1 cellular context compared by ENCODE assay signal in genomic region chr22:50293441-50294318, GRCh38.
A peak's percentile ranks its signal among the peaks of the same experiment; 100 is the strongest.
TF ChIP-seq lines count a peak whose summit lies in the region.

No MANE protein-coding gene starts in this region.

TF ChIP-seq in HepG2, 621 proteins besides CTCF, POLR2A, EP300 and RAD21 (continued from another document and continues in another):
- TF ChIP-seq RBM39 (IDR thresholded peaks at IDR 0.05; ENCODE audit: low read depth, low read length, poor library complexity, severe bottlenecking) (peak; percentile 38), NFAT5 (CRISPR knock-in tag; IDR thresholded peaks at IDR 0.05) (peak; percentile 46; the same call in 1 of the 2 replicates), ZBTB42 (CRISPR knock-in tag; IDR thresholded peaks at IDR 0.05) (no peak), ZNF773 (CRISPR knock-in tag; IDR thresholded peaks at IDR 0.05; ENCODE audit: borderline replicate concordance) (no peak), ZBTB33 (CRISPR knock-in tag; IDR thresholded peaks at IDR 0.05) (peak; percentile 64), GATAD1 (CRISPR knock-in tag; IDR thresholded peaks at IDR 0.05) (peak; percentile 73), CHD4 (IDR thresholded peaks at IDR 0.05; ENCODE audit: borderline replicate concordance, low read length) (no peak; the same call in 1 of the 2 replicates), ZNF484 (CRISPR knock-in tag; IDR thresholded peaks at IDR 0.05; ENCODE audit: borderline replicate concordance, low read depth) (no peak), HDAC1 (CRISPR knock-in tag; IDR thresholded peaks at IDR 0.05) (peak; percentile 99), ZNF441 (CRISPR knock-in tag; IDR thresholded peaks at IDR 0.05; ENCODE audit: borderline replicate concordance) (no peak), MEIS2 (CRISPR knock-in tag; IDR thresholded peaks at IDR 0.05) (peak; percentile 78), SAP130 (CRISPR knock-in tag; IDR thresholded peaks at IDR 0.05; ENCODE audit: low read depth) (peak; percentile 91), RXRA (CRISPR knock-in tag; IDR thresholded peaks at IDR 0.05) (peak; percentile 99), ZNF652 (CRISPR knock-in tag; IDR thresholded peaks at IDR 0.05; ENCODE audit: borderline replicate concordance, low read depth) (0 out of 2 replicates have a peak, but pooled peaks have one; percentile 24), ISL2 (CRISPR knock-in tag; IDR thresholded peaks at IDR 0.05) (peak; percentile 74), PLRG1 (conservative IDR thresholded peaks at IDR 0.05) (no peak), TBX2 (CRISPR knock-in tag; IDR thresholded peaks at IDR 0.05; ENCODE audit: borderline replicate concordance) (peak; percentile 75), ZNF776 (CRISPR knock-in tag; IDR thresholded peaks at IDR 0.05) (no peak; the same call in 1 of the 2 replicates), AHDC1 (CRISPR knock-in tag; IDR thresholded peaks at IDR 0.05; ENCODE audit: borderline replicate concordance) (no peak; the same call in none of the 2 replicates), BRD4 (CRISPR knock-in tag; IDR thresholded peaks at IDR 0.05) (peak; percentile 97), PRDM15 (CRISPR knock-in tag; IDR thresholded peaks at IDR 0.05) (no peak), NFYB (CRISPR knock-in tag; IDR thresholded peaks at IDR 0.05) (peak; percentile 22; the same call in 1 of the 2 replicates), BRCA1 (CRISPR knock-in tag; IDR thresholded peaks at IDR 0.05) (peak; percentile 85), SNRNP70 (IDR thresholded peaks at IDR 0.05; ENCODE audit: low read depth, low read length) (no peak), SIN3A (IDR thresholded peaks at IDR 0.05; ENCODE audit: borderline replicate concordance, low read depth, low read length) (peak; percentile 60; the same call in 1 of the 2 replicates)
- TF ChIP-seq, protein P1, sequence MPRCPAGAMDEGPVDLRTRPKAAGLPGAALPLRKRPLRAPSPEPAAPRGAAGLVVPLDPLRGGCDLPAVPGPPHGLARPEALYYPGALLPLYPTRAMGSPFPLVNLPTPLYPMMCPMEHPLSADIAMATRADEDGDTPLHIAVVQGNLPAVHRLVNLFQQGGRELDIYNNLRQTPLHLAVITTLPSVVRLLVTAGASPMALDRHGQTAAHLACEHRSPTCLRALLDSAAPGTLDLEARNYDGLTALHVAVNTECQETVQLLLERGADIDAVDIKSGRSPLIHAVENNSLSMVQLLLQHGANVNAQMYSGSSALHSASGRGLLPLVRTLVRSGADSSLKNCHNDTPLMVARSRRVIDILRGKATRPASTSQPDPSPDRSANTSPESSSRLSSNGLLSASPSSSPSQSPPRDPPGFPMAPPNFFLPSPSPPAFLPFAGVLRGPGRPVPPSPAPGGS (CRISPR knock-in tag; IDR thresholded peaks at IDR 0.05), result peak; percentile 70
- TF ChIP-seq, protein P2, sequence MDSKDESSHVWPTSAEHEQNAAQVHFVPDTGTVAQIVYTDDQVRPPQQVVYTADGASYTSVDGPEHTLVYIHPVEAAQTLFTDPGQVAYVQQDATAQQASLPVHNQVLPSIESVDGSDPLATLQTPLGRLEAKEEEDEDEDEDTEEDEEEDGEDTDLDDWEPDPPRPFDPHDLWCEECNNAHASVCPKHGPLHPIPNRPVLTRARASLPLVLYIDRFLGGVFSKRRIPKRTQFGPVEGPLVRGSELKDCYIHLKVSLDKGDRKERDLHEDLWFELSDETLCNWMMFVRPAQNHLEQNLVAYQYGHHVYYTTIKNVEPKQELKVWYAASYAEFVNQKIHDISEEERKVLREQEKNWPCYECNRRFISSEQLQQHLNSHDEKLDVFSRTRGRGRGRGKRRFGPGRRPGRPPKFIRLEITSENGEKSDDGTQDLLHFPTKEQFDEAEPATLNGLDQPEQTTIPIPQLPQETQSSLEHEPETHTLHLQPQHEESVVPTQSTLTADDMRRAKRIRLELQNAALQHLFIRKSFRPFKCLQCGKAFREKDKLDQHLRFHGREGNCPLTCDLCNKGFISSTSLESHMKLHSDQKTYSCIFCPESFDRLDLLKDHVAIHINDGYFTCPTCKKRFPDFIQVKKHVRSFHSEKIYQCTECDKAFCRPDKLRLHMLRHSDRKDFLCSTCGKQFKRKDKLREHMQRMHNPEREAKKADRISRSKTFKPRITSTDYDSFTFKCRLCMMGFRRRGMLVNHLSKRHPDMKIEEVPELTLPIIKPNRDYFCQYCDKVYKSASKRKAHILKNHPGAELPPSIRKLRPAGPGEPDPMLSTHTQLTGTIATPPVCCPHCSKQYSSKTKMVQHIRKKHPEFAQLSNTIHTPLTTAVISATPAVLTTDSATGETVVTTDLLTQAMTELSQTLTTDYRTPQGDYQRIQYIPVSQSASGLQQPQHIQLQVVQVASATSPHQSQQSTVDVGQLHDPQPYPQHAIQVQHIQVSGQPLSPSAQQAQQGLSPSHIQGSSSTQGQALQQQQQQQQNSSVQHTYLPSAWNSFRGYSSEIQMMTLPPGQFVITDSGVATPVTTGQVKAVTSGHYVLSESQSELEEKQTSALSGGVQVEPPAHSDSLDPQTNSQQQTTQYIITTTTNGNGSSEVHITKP (CRISPR knock-in tag; IDR thresholded peaks at IDR 0.05; ENCODE audit: low read depth), result no peak
- TF ChIP-seq, protein P3, sequence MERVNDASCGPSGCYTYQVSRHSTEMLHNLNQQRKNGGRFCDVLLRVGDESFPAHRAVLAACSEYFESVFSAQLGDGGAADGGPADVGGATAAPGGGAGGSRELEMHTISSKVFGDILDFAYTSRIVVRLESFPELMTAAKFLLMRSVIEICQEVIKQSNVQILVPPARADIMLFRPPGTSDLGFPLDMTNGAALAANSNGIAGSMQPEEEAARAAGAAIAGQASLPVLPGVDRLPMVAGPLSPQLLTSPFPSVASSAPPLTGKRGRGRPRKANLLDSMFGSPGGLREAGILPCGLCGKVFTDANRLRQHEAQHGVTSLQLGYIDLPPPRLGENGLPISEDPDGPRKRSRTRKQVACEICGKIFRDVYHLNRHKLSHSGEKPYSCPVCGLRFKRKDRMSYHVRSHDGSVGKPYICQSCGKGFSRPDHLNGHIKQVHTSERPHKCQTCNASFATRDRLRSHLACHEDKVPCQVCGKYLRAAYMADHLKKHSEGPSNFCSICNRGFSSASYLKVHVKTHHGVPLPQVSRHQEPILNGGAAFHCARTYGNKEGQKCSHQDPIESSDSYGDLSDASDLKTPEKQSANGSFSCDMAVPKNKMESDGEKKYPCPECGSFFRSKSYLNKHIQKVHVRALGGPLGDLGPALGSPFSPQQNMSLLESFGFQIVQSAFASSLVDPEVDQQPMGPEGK (CRISPR knock-in tag; IDR thresholded peaks at IDR 0.05), result peak; percentile 93
